1 cellular context compared by ENCODE assay signal in genomic region chr9:108756746-108757490, GRCh38.
TF ChIP-seq lines count a peak whose summit lies in the region.

No MANE protein-coding gene starts in this region.

TF ChIP-seq in GM23338, 12 proteins besides CTCF, POLR2A, EP300 and RAD21:
- TF ChIP-seq, protein P1, sequence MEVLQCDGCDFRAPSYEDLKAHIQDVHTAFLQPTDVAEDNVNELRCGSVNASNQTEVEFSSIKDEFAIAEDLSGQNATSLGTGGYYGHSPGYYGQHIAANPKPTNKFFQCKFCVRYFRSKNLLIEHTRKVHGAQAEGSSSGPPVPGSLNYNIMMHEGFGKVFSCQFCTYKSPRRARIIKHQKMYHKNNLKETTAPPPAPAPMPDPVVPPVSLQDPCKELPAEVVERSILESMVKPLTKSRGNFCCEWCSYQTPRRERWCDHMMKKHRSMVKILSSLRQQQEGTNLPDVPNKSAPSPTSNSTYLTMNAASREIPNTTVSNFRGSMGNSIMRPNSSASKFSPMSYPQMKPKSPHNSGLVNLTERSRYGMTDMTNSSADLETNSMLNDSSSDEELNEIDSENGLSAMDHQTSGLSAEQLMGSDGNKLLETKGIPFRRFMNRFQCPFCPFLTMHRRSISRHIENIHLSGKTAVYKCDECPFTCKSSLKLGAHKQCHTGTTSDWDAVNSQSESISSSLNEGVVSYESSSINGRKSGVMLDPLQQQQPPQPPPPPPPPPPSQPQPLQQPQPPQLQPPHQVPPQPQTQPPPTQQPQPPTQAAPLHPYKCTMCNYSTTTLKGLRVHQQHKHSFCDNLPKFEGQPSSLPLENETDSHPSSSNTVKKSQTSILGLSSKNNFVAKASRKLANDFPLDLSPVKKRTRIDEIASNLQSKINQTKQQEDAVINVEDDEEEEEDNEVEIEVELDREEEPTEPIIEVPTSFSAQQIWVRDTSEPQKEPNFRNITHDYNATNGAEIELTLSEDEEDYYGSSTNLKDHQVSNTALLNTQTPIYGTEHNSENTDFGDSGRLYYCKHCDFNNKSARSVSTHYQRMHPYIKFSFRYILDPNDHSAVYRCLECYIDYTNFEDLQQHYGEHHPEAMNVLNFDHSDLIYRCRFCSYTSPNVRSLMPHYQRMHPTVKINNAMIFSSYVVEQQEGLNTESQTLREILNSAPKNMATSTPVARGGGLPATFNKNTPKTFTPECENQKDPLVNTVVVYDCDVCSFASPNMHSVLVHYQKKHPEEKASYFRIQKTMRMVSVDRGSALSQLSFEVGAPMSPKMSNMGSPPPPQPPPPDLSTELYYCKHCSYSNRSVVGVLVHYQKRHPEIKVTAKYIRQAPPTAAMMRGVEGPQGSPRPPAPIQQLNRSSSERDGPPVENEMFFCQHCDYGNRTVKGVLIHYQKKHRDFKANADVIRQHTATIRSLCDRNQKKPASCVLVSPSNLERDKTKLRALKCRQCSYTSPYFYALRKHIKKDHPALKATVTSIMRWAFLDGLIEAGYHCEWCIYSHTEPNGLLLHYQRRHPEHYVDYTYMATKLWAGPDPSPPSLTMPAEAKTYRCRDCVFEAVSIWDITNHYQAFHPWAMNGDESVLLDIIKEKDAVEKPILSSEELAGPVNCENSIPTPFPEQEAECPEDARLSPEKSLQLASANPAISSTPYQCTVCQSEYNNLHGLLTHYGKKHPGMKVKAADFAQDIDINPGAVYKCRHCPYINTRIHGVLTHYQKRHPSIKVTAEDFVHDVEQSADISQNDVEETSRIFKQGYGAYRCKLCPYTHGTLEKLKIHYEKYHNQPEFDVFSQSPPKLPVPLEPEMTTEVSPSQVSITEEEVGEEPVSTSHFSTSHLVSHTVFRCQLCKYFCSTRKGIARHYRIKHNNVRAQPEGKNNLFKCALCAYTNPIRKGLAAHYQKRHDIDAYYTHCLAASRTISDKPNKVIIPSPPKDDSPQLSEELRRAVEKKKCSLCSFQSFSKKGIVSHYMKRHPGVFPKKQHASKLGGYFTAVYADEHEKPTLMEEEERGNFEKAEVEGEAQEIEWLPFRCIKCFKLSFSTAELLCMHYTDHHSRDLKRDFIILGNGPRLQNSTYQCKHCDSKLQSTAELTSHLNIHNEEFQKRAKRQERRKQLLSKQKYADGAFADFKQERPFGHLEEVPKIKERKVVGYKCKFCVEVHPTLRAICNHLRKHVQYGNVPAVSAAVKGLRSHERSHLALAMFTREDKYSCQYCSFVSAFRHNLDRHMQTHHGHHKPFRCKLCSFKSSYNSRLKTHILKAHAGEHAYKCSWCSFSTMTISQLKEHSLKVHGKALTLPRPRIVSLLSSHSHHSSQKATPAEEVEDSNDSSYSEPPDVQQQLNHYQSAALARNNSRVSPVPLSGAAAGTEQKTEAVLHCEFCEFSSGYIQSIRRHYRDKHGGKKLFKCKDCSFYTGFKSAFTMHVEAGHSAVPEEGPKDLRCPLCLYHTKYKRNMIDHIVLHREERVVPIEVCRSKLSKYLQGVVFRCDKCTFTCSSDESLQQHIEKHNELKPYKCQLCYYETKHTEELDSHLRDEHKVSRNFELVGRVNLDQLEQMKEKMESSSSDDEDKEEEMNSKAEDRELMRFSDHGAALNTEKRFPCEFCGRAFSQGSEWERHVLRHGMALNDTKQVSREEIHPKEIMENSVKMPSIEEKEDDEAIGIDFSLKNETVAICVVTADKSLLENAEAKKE (CRISPR knock-in tag; IDR thresholded peaks at IDR 0.05), result no peak
- TF ChIP-seq CREB1 (CRISPR knock-in tag; IDR thresholded peaks at IDR 0.05; ENCODE audit: low read depth) (no peak), STAT1 (IDR thresholded peaks at IDR 0.05; ENCODE audit: unreplicated experiment) (no peak), EZH2phosphoT487 (IDR thresholded peaks at IDR 0.05; ENCODE audit: unreplicated experiment) (no peak), REST (IDR thresholded peaks at IDR 0.05; ENCODE audit: unreplicated experiment) (no peak), JUNB (IDR thresholded peaks at IDR 0.05; ENCODE audit: unreplicated experiment) (no peak), ZNF114 (CRISPR knock-in tag; IDR thresholded peaks at IDR 0.05) (no peak), NANOG (IDR thresholded peaks at IDR 0.05; ENCODE audit: borderline replicate concordance) (no peak), ZNF331 (CRISPR knock-in tag; IDR thresholded peaks at IDR 0.05; ENCODE audit: low read depth) (no peak), EZH2 (IDR thresholded peaks at IDR 0.05; ENCODE audit: low read depth, unreplicated experiment) (no peak)
- TF ChIP-seq, protein P2, sequence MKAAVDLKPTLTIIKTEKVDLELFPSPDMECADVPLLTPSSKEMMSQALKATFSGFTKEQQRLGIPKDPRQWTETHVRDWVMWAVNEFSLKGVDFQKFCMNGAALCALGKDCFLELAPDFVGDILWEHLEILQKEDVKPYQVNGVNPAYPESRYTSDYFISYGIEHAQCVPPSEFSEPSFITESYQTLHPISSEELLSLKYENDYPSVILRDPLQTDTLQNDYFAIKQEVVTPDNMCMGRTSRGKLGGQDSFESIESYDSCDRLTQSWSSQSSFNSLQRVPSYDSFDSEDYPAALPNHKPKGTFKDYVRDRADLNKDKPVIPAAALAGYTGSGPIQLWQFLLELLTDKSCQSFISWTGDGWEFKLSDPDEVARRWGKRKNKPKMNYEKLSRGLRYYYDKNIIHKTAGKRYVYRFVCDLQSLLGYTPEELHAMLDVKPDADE (IDR thresholded peaks at IDR 0.05), result no peak
